11 cellular contexts compared by ENCODE assay signal in genomic region chr13:41019578-41020347, GRCh38. TPM values are rescaled to one million over a fixed set of nuclear protein-coding genes. Genes with fewer than 3 reads are reported as not detected.
DNase-seq lines count a peak whose midpoint lies in the region; FAIRE-seq and TF ChIP-seq lines count a peak whose summit lies in the region.
"Had no signal": no experiment of that assay in that cellular context is flagged by ENCODE, and none has a peak within 500 bp of the region (broad histone marks: within the 10 kb centered on the region; RNA-seq: fewer than 3 reads in every experiment).

No MANE protein-coding gene starts in this region.

- CTCF ChIA-PET in A673 (lab: Charles Lee), result no interaction called here

- WGBS in thyroid gland, 2 donors, result 93 to 97% methylated on average over 2 of the region's 2 CpGs

- TF ChIP-seq CTCF in Peyer's patch (IDR thresholded peaks at IDR 0.05) (no peak), kidney (IDR thresholded peaks at IDR 0.05; ENCODE audit: borderline replicate concordance, extremely low read depth, insufficient read depth) (no peak), thyroid gland (IDR thresholded peaks at IDR 0.05) (no peak), A673 (conservative IDR thresholded peaks at IDR 0.05; ENCODE audit: low read depth, low read length) (no peak)

- H3K27ac ChIP-seq in Peyer's patch (peak overlapping the region; percentile 78 to 88 (median 86)), kidney (ENCODE audit: low read depth in 2 of 2, low read length in 2 of 2) (peak overlapping the region in 1 of 2 donors; percentile 85), thyroid gland (peak overlapping the region; percentile 81 to 94 (median 85)), A673 (ENCODE audit: low read depth, low read length, poor library complexity, severe bottlenecking) (no peak overlapping the region)
- H3K27ac ChIP-seq: neural progenitor cell had no signal

- TF ChIP-seq POLR2A in Peyer's patch (IDR thresholded peaks at IDR 0.05), result no peak
- TF ChIP-seq POLR2A in thyroid gland (IDR thresholded peaks at IDR 0.05), result no peak

- POLR2A ChIA-PET in A673 (lab: Charles Lee; ENCODE audit: low non-redundant PET), result no interaction called here

- no peaks in the 10 kb centered on the region for H3K27me3 ChIP-seq in Peyer's patch
- no peaks in the 10 kb centered on the region for H3K27me3 ChIP-seq in thyroid gland
- no peaks in the 10 kb centered on the region for H3K27me3 ChIP-seq in A673 (replicated peaks; ENCODE audit: insufficient read depth, low read depth, low read length, poor library complexity)
- H3K27me3 ChIP-seq: neural progenitor cell had no signal

- H3K9ac ChIP-seq in kidney (ENCODE audit: low read length in 2 of 2), result no peak overlapping the region
- H3K9ac ChIP-seq: neural progenitor cell had no signal

- BruUV-seq in A673 (replicated peaks; lab: Mats Ljungman, UMichigan), result no TSS peak

- peaks cover 0 to 23% (median 3%) of the 10 kb centered on the region in 4 donors for H3K4me1 ChIP-seq in Peyer's patch
- peaks cover 6 to 8% of the 10 kb centered on the region in 2 donors for H3K4me1 ChIP-seq in kidney (ENCODE audit: control insufficient read depth in 1 of 2, insufficient read depth in 1 of 2, low read depth in 1 of 2, low read length in 2 of 2)
- H3K4me1 ChIP-seq in thyroid gland, result peaks cover 30 to 31% of the 10 kb centered on the region in 2 donors
- no peaks in the 10 kb centered on the region for H3K4me1 ChIP-seq in A673 (ENCODE audit: insufficient read depth, low read length, poor library complexity, severe bottlenecking)

- intact Hi-C loops in kidney (cut with DNase I) (no loop called here), thyroid gland (cut with DNase I) (no loop called here), A673 (cut with micrococcal nuclease; ENCODE audit: unreplicated experiment) (no loop called here)

- peak; percentile 10 for DNase-seq in DMS 273 (lab: John Stamatoyannopoulos, UW; ENCODE audit: unreplicated experiment)
- DNase-seq in DMS 273 treated with DMSO at 0.1 percent for 48 hours (lab: John Stamatoyannopoulos, UW), result no peak
- DNase-seq in Peyer's patch, result no peak
- DNase-seq in kidney, result peak; percentile 26
- DNase-seq in thyroid gland, result peak in 1 of 2 donors; percentile 12
- DNase-seq in A673 (ENCODE audit: low spot score), result no peak
- no peak for DNase-seq in GM19240 (ENCODE audit: insufficient read length, low spot score)
- DNase-seq in stimulated activated CD8-positive, alpha-beta memory T cell treated with anti-CD3 and anti-CD28 coated beads, Interleukin-4, amount 100 ng/mL, for 48 hours, result no peak
- DNase-seq: NCI-H1105 had no signal

- FAIRE-seq in kidney (lab: Jason Lieb, UNC), result peak; percentile 74
- FAIRE-seq: A204.1 had no signal

- H3K36me3 ChIP-seq in Peyer's patch, result no peaks in the 10 kb centered on the region
- no peaks in the 10 kb centered on the region for H3K36me3 ChIP-seq in kidney (ENCODE audit: control insufficient read depth in 1 of 2, insufficient read depth in 2 of 2, low read length in 2 of 2)
- no peaks in the 10 kb centered on the region for H3K36me3 ChIP-seq in thyroid gland
- H3K36me3 ChIP-seq in A673 (ENCODE audit: insufficient read depth, low read length, poor library complexity, severe bottlenecking), result no peaks in the 10 kb centered on the region
- H3K36me3 ChIP-seq: neural progenitor cell had no signal

- H3K4me3 ChIP-seq in Peyer's patch, result peak overlapping the region in 3 of 4 donors; percentile 33 to 51 (median 43)
- H3K4me3 ChIP-seq in kidney (ENCODE audit: low read length in 2 of 2), result no peak overlapping the region
- H3K4me3 ChIP-seq in thyroid gland (replicated peaks in 1 of 3), result no peak overlapping the region
- no peak overlapping the region for H3K4me3 ChIP-seq in A673 (ENCODE audit: low read depth, low read length, poor library complexity, severe bottlenecking)
- H3K4me3 ChIP-seq: neural progenitor cell had no signal

- H3K9me3 ChIP-seq in Peyer's patch (no peaks in the 10 kb centered on the region), kidney (ENCODE audit: control insufficient read depth in 1 of 2, low read length in 2 of 2) (no peaks in the 10 kb centered on the region), thyroid gland (no peaks in the 10 kb centered on the region), A673 (ENCODE audit: low read depth, low read length, poor library complexity, severe bottlenecking) (no peaks in the 10 kb centered on the region)

RNA-seq across cellular contexts. Expression of gene ELF1, which starts 0.6 kb away (rescaled TPM):
- total RNA-seq in Peyer's patch (100 to 1,000 TPM in 2 of 4 donors, 10 to 100 TPM in 2; 77.7 to 145 (median 106) TPM), kidney (95.1 TPM), thyroid gland (100 to 1,000 TPM; 105 to 119 (median 110) TPM), A673 (2021) (29.1 and 31.5 TPM in 2 replicates)
- 12.0 TPM for polyA plus RNA-seq in kidney (ENCODE audit: insufficient read depth, low read depth, low replicate concordance)

RNA-seq across cellular contexts. Expression of gene WBP4, which starts 41.5 kb away (rescaled TPM):
- 10 to 100 TPM in 1 of 4 donors, 1 to 10 TPM in 3; 8.4 to 13.2 (median 8.6) TPM for total RNA-seq in Peyer's patch
- 9.9 TPM for total RNA-seq in kidney
- 9.6 TPM for polyA plus RNA-seq in kidney (ENCODE audit: insufficient read depth, low read depth, low replicate concordance)
- total RNA-seq in thyroid gland, result 10 to 100 TPM in 3 of 4 donors, 1 to 10 TPM in 1; 9.4 to 19.2 (median 10.6) TPM
- total RNA-seq in A673 (2021), result 11.9 and 12.5 TPM in 2 replicates

Comparison
In these comparisons a context has a peak if more than half of its experiments do, and no peak if none do; other contexts are left out.
1. DNase-seq: peak in DMS 273 (single experiment) and kidney (single experiment); none in DMS 273 treated with DMSO at 0.1 percent for 48 hours (single experiment), Peyer's patch (0 of 3), A673 (single experiment), GM19240 (single experiment) and stimulated activated CD8-positive, alpha-beta memory T cell treated with anti-CD3 and anti-CD28 coated beads, Interleukin-4, amount 100 ng/mL, for 48 hours (single experiment).
2. H3K4me3 ChIP-seq: peak in Peyer's patch (3 of 4); none in kidney (0 of 2), thyroid gland (0 of 3) and A673 (single experiment).